ENCODE assay signal across 20 cellular contexts in the genomic region with DNA sequence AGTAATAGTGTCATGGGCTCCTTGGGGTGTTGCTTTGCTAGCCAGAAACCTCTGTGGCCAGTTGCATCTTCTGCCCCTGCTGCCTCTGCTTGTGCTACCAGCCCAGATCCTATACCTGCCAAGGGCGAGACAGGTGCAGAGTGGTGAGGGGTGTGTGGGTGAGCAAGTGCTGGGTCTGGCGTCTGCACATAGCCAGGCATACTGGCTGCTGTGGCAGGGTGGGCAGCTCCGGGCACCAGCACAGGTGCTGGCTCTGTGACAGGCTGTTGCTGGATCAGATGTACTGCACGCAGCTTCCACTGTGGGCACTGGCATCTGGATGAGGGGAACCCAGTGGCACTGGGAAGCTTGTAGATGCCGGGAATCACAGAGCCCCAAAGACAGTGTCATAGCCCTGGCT.
DNase-seq lines count a peak whose midpoint lies in the region; ATAC-seq, FAIRE-seq and TF ChIP-seq lines count a peak whose summit lies in the region.
"Had no signal": no experiment of that assay in that cellular context is flagged by ENCODE, and none has a peak within 500 bp of the region (broad histone marks: within the 10 kb centered on the region; RNA-seq: fewer than 3 reads in every experiment).

No MANE protein-coding gene starts in this region.

- no peak overlapping the region for H3K4me2 ChIP-seq in osteoblast (ENCODE audit: insufficient read depth, low read length)

- H3K4me1 ChIP-seq in kidney (ENCODE audit: control insufficient read depth in 1 of 2, insufficient read depth in 1 of 2, low read depth in 1 of 2, low read length in 2 of 2), result no peaks in the 10 kb centered on the region
- no peaks in the 10 kb centered on the region for H3K4me1 ChIP-seq in osteoblast (ENCODE audit: insufficient read depth, low read length)
- H3K4me1 ChIP-seq in tibial artery, result no peaks in the 10 kb centered on the region
- no peaks in the 10 kb centered on the region for H3K4me1 ChIP-seq in CD8-positive, alpha-beta T cell (ENCODE audit: insufficient read depth, low read length)
- H3K4me1 ChIP-seq: BE2C, Caco-2 had no signal

- no peaks in the 10 kb centered on the region for H3K79me2 ChIP-seq in osteoblast (ENCODE audit: insufficient read depth, low read length)

- DNase-seq in kidney (peak; percentile 29), osteoblast (ENCODE audit: insufficient read length, low spot score, missing footprints) (peak; percentile 10), tibial artery (no peak), left ventricle myocardium superior (no peak)
- DNase-seq in stimulated activated naive CD8-positive, alpha-beta T cell treated with anti-CD3 and anti-CD28 coated beads, Interleukin-15, Interleukin-2, amounts not matched to agents 100 U/mL and 50 U/mL, for 24 hours, result no peak
- DNase-seq in CD8-positive, alpha-beta T cell, result no peak
- DNase-seq: ACHN; BE2C; C1 segment of cervical spinal cord; Caco-2; CD4-positive, CD25-positive, alpha-beta regulatory T cell; GDM1; GM23248; IMR-90 had no signal

- intact Hi-C loops in kidney (cut with DNase I), result no loop called here
- intact Hi-C loops in tibial artery (cut with DNase I; ENCODE audit: low total_unique reads), result no loop called here
- intact Hi-C loops in left ventricle myocardium superior (cut with micrococcal nuclease), result no loop called here
- intact Hi-C loops in CD8-positive, alpha-beta T cell (cut with DNase I, micrococcal nuclease), result no loop called here

- no peaks in the 10 kb centered on the region for H3K9me3 Mint-ChIP-seq in CD8-positive, alpha-beta T cell

- no peak overlapping the region for H2AFZ ChIP-seq in osteoblast (ENCODE audit: low read length)
- H2AFZ ChIP-seq: GM23248 had no signal

- TF ChIP-seq CTCF in kidney (IDR thresholded peaks at IDR 0.05; ENCODE audit: borderline replicate concordance, extremely low read depth, insufficient read depth) (no peak), osteoblast (IDR thresholded peaks at IDR 0.05; ENCODE audit: extremely low read depth, low read depth, low read length) (no peak), tibial artery (IDR thresholded peaks at IDR 0.05) (no peak)
- no peak for TF ChIP-seq CTCF in CD8-positive, alpha-beta T cell (IDR thresholded peaks at IDR 0.05)

- H3K4me3 ChIP-seq in kidney (ENCODE audit: low read length in 2 of 2), result no peak overlapping the region
- H3K4me3 ChIP-seq in osteoblast (ENCODE audit: insufficient read depth, low read length), result no peak overlapping the region
- H3K4me3 ChIP-seq in tibial artery, result no peak overlapping the region
- H3K4me3 ChIP-seq in CD8-positive, alpha-beta T cell (ENCODE audit: low read depth, low read length), result no peak overlapping the region
- H3K4me3 ChIP-seq: GM23248, HAP-1 had no signal

- H3K4me1 Mint-ChIP-seq in CD8-positive, alpha-beta T cell (ENCODE audit: low read depth), result no peaks in the 10 kb centered on the region
- H3K4me1 Mint-ChIP-seq: CD4-positive, CD25-positive, alpha-beta regulatory T cell had no signal

- POLR2A ChIA-PET in CD8-positive, alpha-beta T cell (lab: Charles Lee), result no interaction called here

- no peaks in the 10 kb centered on the region for H4K20me1 ChIP-seq in osteoblast (ENCODE audit: insufficient read depth, low read length)

- H3K36me3 ChIP-seq in kidney (ENCODE audit: control insufficient read depth in 1 of 2, insufficient read depth in 2 of 2, low read length in 2 of 2), result no peaks in the 10 kb centered on the region
- H3K36me3 ChIP-seq in osteoblast (ENCODE audit: insufficient read depth, low read length), result no peaks in the 10 kb centered on the region
- H3K36me3 ChIP-seq in tibial artery, result no peaks in the 10 kb centered on the region
- H3K36me3 ChIP-seq in CD8-positive, alpha-beta T cell (ENCODE audit: insufficient read depth, low read length), result no peaks in the 10 kb centered on the region
- H3K36me3 ChIP-seq: BE2C, HAP-1 had no signal

- H3K27ac Mint-ChIP-seq in CD8-positive, alpha-beta T cell, result no peak overlapping the region

- no peaks in the 10 kb centered on the region for H3K9me3 ChIP-seq in kidney (ENCODE audit: control insufficient read depth in 1 of 2, low read length in 2 of 2)
- peaks cover 11% of the 10 kb centered on the region for H3K9me3 ChIP-seq in osteoblast (ENCODE audit: low read depth, low read length)
- H3K9me3 ChIP-seq in tibial artery, result no peaks in the 10 kb centered on the region
- no peaks in the 10 kb centered on the region for H3K9me3 ChIP-seq in CD8-positive, alpha-beta T cell (ENCODE audit: low read length)
- H3K9me3 ChIP-seq: BE2C, Caco-2, HAP-1 had no signal

- no peak for FAIRE-seq in kidney (lab: Jason Lieb, UNC)
- FAIRE-seq: A204.1, D721Med, GM12892, GM18507 had no signal

- CTCF ChIA-PET in CD8-positive, alpha-beta T cell (lab: Charles Lee), result no interaction called here

- H3K36me3 Mint-ChIP-seq in CD8-positive, alpha-beta T cell, result no peaks in the 10 kb centered on the region
- H3K36me3 Mint-ChIP-seq: CD4-positive, CD25-positive, alpha-beta regulatory T cell had no signal

- H3K27ac ChIP-seq in kidney (ENCODE audit: low read depth in 2 of 2, low read length in 2 of 2) (no peak overlapping the region), osteoblast (ENCODE audit: low read depth, low read length) (no peak overlapping the region), tibial artery (no peak overlapping the region)
- H3K27ac ChIP-seq in CD8-positive, alpha-beta T cell (ENCODE audit: low read depth, low read length), result no peak overlapping the region
- H3K27ac ChIP-seq: GM23248, HL-60 had no signal

- H3K27me3 ChIP-seq in osteoblast (ENCODE audit: insufficient read depth, low read length), result no peaks in the 10 kb centered on the region
- H3K27me3 ChIP-seq in tibial artery, result no peaks in the 10 kb centered on the region
- H3K27me3 ChIP-seq in CD8-positive, alpha-beta T cell (ENCODE audit: insufficient read depth, low read length), result no peaks in the 10 kb centered on the region
- H3K27me3 ChIP-seq: BE2C had no signal

- no peak overlapping the region for H3K4me3 Mint-ChIP-seq in CD8-positive, alpha-beta T cell
- H3K4me3 Mint-ChIP-seq: CD4-positive, CD25-positive, alpha-beta regulatory T cell had no signal

- H3K27me3 Mint-ChIP-seq in CD8-positive, alpha-beta T cell (ENCODE audit: low read depth), result no peaks in the 10 kb centered on the region
- H3K27me3 Mint-ChIP-seq: CD4-positive, CD25-positive, alpha-beta regulatory T cell had no signal

- no peak overlapping the region for H3K9ac ChIP-seq in kidney (ENCODE audit: low read length in 2 of 2)
- H3K9ac ChIP-seq: GM23248 had no signal

- ATAC-seq in stimulated activated naive CD8-positive, alpha-beta T cell treated with anti-CD3 and anti-CD28 coated beads, Interleukin-15, Interleukin-2, amounts not matched to agents 100 U/mL and 50 U/mL, for 24 hours, result peak; percentile 28
- ATAC-seq in left ventricle myocardium superior, result no peak
- ATAC-seq in CD8-positive, alpha-beta T cell, result no peak

Comparison
In these comparisons a context has a peak if more than half of its experiments do, and no peak if none do; other contexts are left out.
1. DNase-seq: peak in kidney (single experiment) and osteoblast (single experiment); none in stimulated activated naive CD8-positive, alpha-beta T cell treated with anti-CD3 and anti-CD28 coated beads, Interleukin-15, Interleukin-2, amounts not matched to agents 100 U/mL and 50 U/mL, for 24 hours (single experiment), tibial artery (0 of 2), left ventricle myocardium superior (single experiment) and CD8-positive, alpha-beta T cell (0 of 7).